33 cellular contexts compared by ENCODE assay signal in the genomic region with DNA sequence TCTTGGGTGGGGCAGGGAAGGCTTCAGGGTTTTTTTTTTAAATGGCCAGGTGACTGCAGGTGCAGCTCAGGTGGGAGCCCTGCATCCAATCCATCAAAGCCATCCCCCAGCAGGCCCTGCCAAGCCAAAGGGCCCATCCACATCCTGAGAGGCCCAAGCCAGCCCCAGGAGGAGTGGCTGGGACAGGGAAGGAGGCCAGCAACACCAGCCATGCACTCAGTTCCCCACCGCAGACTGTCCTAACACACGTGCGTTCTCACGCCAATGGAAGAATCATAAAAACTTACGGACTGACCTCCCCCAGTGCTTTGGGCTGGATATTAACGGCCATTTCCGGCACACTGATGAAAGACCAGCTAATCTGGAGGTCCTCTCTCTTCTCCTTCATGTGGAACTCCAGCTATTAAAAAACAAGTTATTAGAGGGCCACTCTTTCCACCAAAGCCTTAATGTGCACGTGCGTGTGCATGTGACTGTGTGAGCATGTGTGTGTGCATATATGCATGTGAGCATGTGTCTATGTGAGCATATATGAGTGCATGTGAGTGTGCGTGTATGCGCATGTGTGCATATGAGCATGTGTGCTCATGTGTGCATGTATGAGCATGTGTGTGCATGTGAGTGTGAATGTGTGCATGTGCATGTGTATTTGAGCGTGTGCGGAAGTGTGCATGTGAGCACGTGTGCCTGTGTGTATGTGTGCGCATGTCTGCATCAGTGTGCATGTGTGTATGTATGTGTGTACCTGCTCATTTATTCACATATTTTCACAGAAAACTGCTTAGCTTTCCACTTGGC.
"Had no signal": no experiment of that assay in that cellular context is flagged by ENCODE, and none has a peak within 500 bp of the region (broad histone marks: within the 10 kb centered on the region; RNA-seq: fewer than 3 reads in every experiment).

No MANE protein-coding gene starts in this region.

- H3K27me3 Mint-ChIP-seq: activated CD4-positive, alpha-beta memory T cell treated with anti-CD3 and anti-CD28 coated beads, Interleukin-2, amount 10 ng/mL, durations not matched to agents 7 days and 5 days; activated CD8-positive, alpha-beta memory T cell treated with anti-CD3 and anti-CD28 coated beads, Interleukin-2, amount 10 ng/mL, durations not matched to agents 7 days and 5 days; activated naive CD4-positive, alpha-beta T cell treated with anti-CD3 and anti-CD28 coated beads, Interleukin-2, amount 50 U/mL, for 24 hours; activated naive CD8-positive, alpha-beta T cell treated with anti-CD3 and anti-CD28 coated beads, Interleukin-2, amount 10 ng/mL, durations not matched to agents 7 days and 5 days; activated T-helper 17 cell treated with anti-CD3 and anti-CD28 coated beads, Interleukin-2, amount 50 U/mL, for 72 hours had no signal

- H3K4me3 ChIP-seq: body of pancreas, breast epithelium, SJCRH30, SK-N-MC had no signal

- H3K9me3 Mint-ChIP-seq: activated CD4-positive, alpha-beta memory T cell treated with anti-CD3 and anti-CD28 coated beads, Interleukin-2, amount 10 ng/mL, durations not matched to agents 7 days and 5 days; activated naive CD4-positive, alpha-beta T cell treated with anti-CD3 and anti-CD28 coated beads, Interleukin-2, amount 50 U/mL, for 24 hours; activated naive CD8-positive, alpha-beta T cell treated with anti-CD3 and anti-CD28 coated beads, Interleukin-2, amount 10 ng/mL, durations not matched to agents 7 days and 5 days; activated T-cell treated with anti-CD3 and anti-CD28 coated beads, Interleukin-2, amount 50 U/mL, for 72 hours; activated T-helper 17 cell treated with anti-CD3 and anti-CD28 coated beads, Interleukin-2, amount 50 U/mL, for 72 hours had no signal

- H3K27ac Mint-ChIP-seq: activated CD4-positive, alpha-beta memory T cell treated with anti-CD3 and anti-CD28 coated beads, Interleukin-2, amount 10 ng/mL, durations not matched to agents 7 days and 5 days; activated CD8-positive, alpha-beta memory T cell treated with anti-CD3 and anti-CD28 coated beads, Interleukin-2, amount 10 ng/mL, durations not matched to agents 7 days and 5 days; activated naive CD4-positive, alpha-beta T cell treated with anti-CD3 and anti-CD28 coated beads, Interleukin-2, amount 50 U/mL, for 24 hours; activated naive CD8-positive, alpha-beta T cell treated with anti-CD3 and anti-CD28 coated beads, Interleukin-2, amount 10 ng/mL, durations not matched to agents 7 days and 5 days; activated T-cell treated with anti-CD3 and anti-CD28 coated beads, Interleukin-2, amount 50 U/mL, for 72 hours; activated T-helper 17 cell treated with anti-CD3 and anti-CD28 coated beads, Interleukin-2, amount 50 U/mL, for 72 hours had no signal

- H3K9me3 ChIP-seq: body of pancreas, breast epithelium, SJCRH30 had no signal

- H3K4me1 ChIP-seq: SJCRH30 had no signal

- H3K27ac ChIP-seq: body of pancreas, SJCRH30, SK-N-MC, WERI-Rb-1 had no signal

- H3K4me3 Mint-ChIP-seq: activated CD4-positive, alpha-beta memory T cell treated with anti-CD3 and anti-CD28 coated beads, Interleukin-2, amount 10 ng/mL, durations not matched to agents 7 days and 5 days; activated CD8-positive, alpha-beta memory T cell treated with anti-CD3 and anti-CD28 coated beads, Interleukin-2, amount 10 ng/mL, durations not matched to agents 7 days and 5 days; activated naive CD4-positive, alpha-beta T cell treated with anti-CD3 and anti-CD28 coated beads, Interleukin-2, amount 50 U/mL, for 24 hours; activated naive CD8-positive, alpha-beta T cell treated with anti-CD3 and anti-CD28 coated beads, Interleukin-2, amount 10 ng/mL, durations not matched to agents 7 days and 5 days; activated T-cell treated with anti-CD3 and anti-CD28 coated beads, Interleukin-2, amount 50 U/mL, for 72 hours; activated T-helper 17 cell treated with anti-CD3 and anti-CD28 coated beads, Interleukin-2, amount 50 U/mL, for 72 hours had no signal

- DNase-seq: activated CD4-positive, alpha-beta memory T cell treated with anti-CD3 and anti-CD28 coated beads, Interleukin-2, amount 10 ng/mL, durations not matched to agents 7 days and 5 days; activated CD4-positive, alpha-beta T cell treated with anti-CD3 and anti-CD28 coated beads for 1 hour; activated CD4-positive, alpha-beta T cell treated with anti-CD3 and anti-CD28 coated beads for 48 hours; activated CD4-positive, CD25-positive, alpha-beta regulatory T cell; activated CD8-positive, alpha-beta memory T cell treated with anti-CD3 and anti-CD28 coated beads for 24 hours; activated CD8-positive, alpha-beta memory T cell treated with anti-CD3 and anti-CD28 coated beads, Interleukin-2, amount 10 ng/mL, durations not matched to agents 7 days and 5 days; activated CD8-positive, alpha-beta memory T cell treated with anti-CD3 and anti-CD28 coated beads, Interleukin-2, amount 50 U/mL, for 48 hours; activated effector memory CD4-positive, alpha-beta T cell treated with anti-CD3 and anti-CD28 coated beads, Interleukin-2, amount 50 U/mL, for 16 hours; activated naive CD4-positive, alpha-beta T cell; activated naive CD8-positive, alpha-beta T cell treated with anti-CD3 and anti-CD28 coated beads, Interleukin-2, amount 10 ng/mL, durations not matched to agents 7 days and 5 days; activated T-cell treated with anti-CD3 and anti-CD28 coated beads, Interleukin-2, amount 50 U/mL, for 72 hours; body of pancreas; caudate nucleus; NCI-H1092 treated with DMSO at 0.1 percent for 48 hours; NCI-H1417; NCI-H146; NCI-H187; NCI-H2029 treated with DMSO at 0.1 percent for 48 hours; NCI-H2107; NCI-H2171; NCI-H226; NCI-H446 treated with DMSO at 0.1 percent for 48 hours; NCI-H524 treated with DMSO at 0.1 percent for 48 hours; SHP77; SJCRH30; T1000; WERI-Rb-1 had no signal

- H3K36me3 ChIP-seq: breast epithelium had no signal

- H3K27me3 ChIP-seq: body of pancreas, breast epithelium, SJCRH30 had no signal

- ATAC-seq: activated CD8-positive, alpha-beta memory T cell treated with anti-CD3 and anti-CD28 coated beads, Interleukin-2, amount 10 ng/mL, durations not matched to agents 7 days and 5 days; activated T-cell treated with anti-CD3 and anti-CD28 coated beads, Interleukin-2, amount 50 U/mL, for 72 hours; activated T-helper 17 cell treated with anti-CD3 and anti-CD28 coated beads, Interleukin-2, amount 50 U/mL, for 72 hours; body of pancreas; Panc1 had no signal

- FAIRE-seq: astrocyte had no signal
